Comparison of ENCODE assay signal across 22 cellular contexts in genomic region chr22:33124471-33124870, GRCh38.
DNase-seq lines count a peak whose midpoint lies in the region; ATAC-seq, FAIRE-seq and TF ChIP-seq lines count a peak whose summit lies in the region.
"Had no signal": no experiment of that assay in that cellular context is flagged by ENCODE, and none has a peak within 500 bp of the region (broad histone marks: within the 10 kb centered on the region; RNA-seq: fewer than 3 reads in every experiment).

No MANE protein-coding gene starts in this region.

- H4K91ac ChIP-seq in trophoblast cell (ENCODE audit: low read depth, low read length), result no peak overlapping the region

- no peaks in the 10 kb centered on the region for H3K36me3 ChIP-seq in mammary epithelial cell (ENCODE audit: insufficient read depth, low read length)
- H3K36me3 ChIP-seq in GM12878 (ENCODE audit: control insufficient read depth in 2 of 2, insufficient read depth in 2 of 2, low read length in 1 of 2), result no peaks in the 10 kb centered on the region
- H3K36me3 ChIP-seq in trophoblast cell (ENCODE audit: control insufficient read depth in 1 of 2, insufficient read depth in 2 of 2, low read length in 2 of 2), result no peaks in the 10 kb centered on the region
- H3K36me3 ChIP-seq: HAP-1 had no signal

- no peaks in the 10 kb centered on the region for H3K79me2 ChIP-seq in mammary epithelial cell (ENCODE audit: insufficient read depth, low read length)
- no peaks in the 10 kb centered on the region for H3K79me2 ChIP-seq in GM12878 (ENCODE audit: control insufficient read depth, insufficient read depth, low read length)
- H3K79me2 ChIP-seq in trophoblast cell (ENCODE audit: control insufficient read depth, insufficient read depth, low read length, poor library complexity), result no peaks in the 10 kb centered on the region

- CTCF ChIA-PET in MCF 10A (lab: Yijun Ruan, JAX), result interaction anchor here (0.6 to 4.9 kb wide), 6 partner anchors 79 to 210 kb away, joined by 3 to 62 read pairs (median 4); no protein-coding TSS in a partner anchor
- CTCF ChIA-PET in mammary epithelial cell (lab: Charles Lee; ENCODE audit: low non-redundant PET), result no interaction called here
- CTCF ChIA-PET in GM12878 (lab: Yijun Ruan, JAX), result no interaction called here

- peak; percentile 7 for FAIRE-seq in GM12878 (lab: Jason Lieb, UNC)
- FAIRE-seq: A549, GM19239, H54 had no signal

- H3K4me3 ChIP-seq in mammary epithelial cell (replicated peaks in 1 of 3; ENCODE audit: insufficient read depth in 1 of 3, low read depth in 2 of 3, low read length in 3 of 3), result no peak overlapping the region
- no peak overlapping the region for H3K4me3 ChIP-seq in GM12878
- H3K4me3 ChIP-seq in trophoblast cell (ENCODE audit: low read depth, low read length), result no peak overlapping the region
- H3K4me3 ChIP-seq: A549, GM23248, HAP-1 had no signal

- no peak overlapping the region for H3K14ac ChIP-seq in trophoblast cell (ENCODE audit: low read length)

- H3K9ac ChIP-seq in mammary epithelial cell (ENCODE audit: insufficient read depth, low read length) (no peak overlapping the region), GM12878 (ENCODE audit: control insufficient read depth, insufficient read depth, low read length) (no peak overlapping the region), trophoblast cell (ENCODE audit: low read length) (peak overlapping the region; percentile 15)
- H3K9ac ChIP-seq: GM23248 had no signal

- no peaks in the 10 kb centered on the region for H4K20me1 ChIP-seq in mammary epithelial cell (ENCODE audit: insufficient read depth, low read length)
- H4K20me1 ChIP-seq in GM12878 (ENCODE audit: control insufficient read depth, insufficient read depth), result no peaks in the 10 kb centered on the region

- no peak overlapping the region for H3K27ac Mint-ChIP-seq in MCF 10A (ENCODE audit: low read depth, unreplicated experiment)
- H3K27ac Mint-ChIP-seq: CD4-positive, alpha-beta memory T cell; HFFc6 had no signal

- no peak overlapping the region for H2BK12ac ChIP-seq in trophoblast cell (ENCODE audit: low read length)

- no peak overlapping the region for H2AK5ac ChIP-seq in trophoblast cell (ENCODE audit: low read length)

- no peak overlapping the region for H3K23ac ChIP-seq in trophoblast cell (ENCODE audit: low read length)

- WGBS in mammary epithelial cell (ENCODE audit: low coverage, missing lambda C conversion rate), result 67% methylated on average over 2 of the region's 4 CpGs
- WGBS in GM12878 (ENCODE audit: insufficient coverage, insufficient replicate concordance, low lambda C conversion rate, missing lambda C conversion rate), result 20% methylated on average over 4 of the region's 4 CpGs
- no CpG with 5 or more reads among the region's 4 CpGs for WGBS in trophoblast cell (ENCODE audit: extremely low coverage, insufficient coverage, insufficient read length)

- no peaks in the 10 kb centered on the region for H3K27me3 ChIP-seq in mammary epithelial cell (ENCODE audit: insufficient read depth, low read length)
- no peaks in the 10 kb centered on the region for H3K27me3 ChIP-seq in GM12878 (replicated peaks in 1 of 2; ENCODE audit: control insufficient read depth in 2 of 2, insufficient read depth in 2 of 2, low read length in 1 of 2)
- peaks cover 12% of the 10 kb centered on the region for H3K27me3 ChIP-seq in foreskin keratinocyte
- H3K27me3 ChIP-seq in trophoblast cell (ENCODE audit: insufficient read depth, low read length), result no peaks in the 10 kb centered on the region

- SMC1A ChIA-PET in GM12878 (lab: Charles Lee; ENCODE audit: uncharacterized antibody, unreplicated experiment), result no interaction called here

- in situ Hi-C loops in mammary epithelial cell (cut with MboI; ENCODE audit: low sequenced_read_pairs in 2 of 2) (loop anchor here in 1 of 2 donors (10.0 kb wide), 1 partner anchor 100 kb away; no protein-coding TSS in a partner anchor), GM12878 (cut with MboI) (no loop called here)

- no TSS peak for BruUV-seq in MCF 10A (replicated peaks; lab: Mats Ljungman, UMichigan)
- no TSS peak for BruUV-seq in mammary epithelial cell (replicated peaks; lab: Mats Ljungman, UMichigan)
- BruUV-seq in GM12878 (replicated peaks; lab: Mats Ljungman, UMichigan), result no TSS peak

- no peak for TF ChIP-seq POLR2A in GM12878 (IDR thresholded peaks at IDR 0.05; ENCODE audit: low read depth, low read length)

- dilution Hi-C loops in mammary epithelial cell (cut with HindIII; ENCODE audit: low sequenced_read_pairs), result no loop called here

- TF ChIP-seq EP300 in GM12878 (IDR thresholded peaks at IDR 0.05; ENCODE audit: borderline replicate concordance in 1 of 2, control insufficient read depth in 1 of 2, low read depth in 2 of 2, low read length in 2 of 2), result no peak

- H3K4me2 ChIP-seq in mammary epithelial cell (ENCODE audit: insufficient read depth, low read depth, low read length), result no peak overlapping the region
- H3K4me2 ChIP-seq in GM12878 (ENCODE audit: control insufficient read depth, insufficient read depth), result no peak overlapping the region
- no peak overlapping the region for H3K4me2 ChIP-seq in trophoblast cell (ENCODE audit: low read length)
- H3K4me2 ChIP-seq: A549 had no signal

- H2BK120ac ChIP-seq in trophoblast cell (ENCODE audit: insufficient read depth, low read length, poor library complexity), result no peak overlapping the region

- ATAC-seq in GM12878 (no peak), foreskin keratinocyte (peak; percentile 38), sciatic nerve (no peak)
- ATAC-seq: A549 had no signal

- H4K8ac ChIP-seq in trophoblast cell (ENCODE audit: low read depth, low read length), result no peak overlapping the region

- no peak overlapping the region for H4K12ac ChIP-seq in trophoblast cell (ENCODE audit: low read depth, low read length)

- TF ChIP-seq CTCF in MCF 10A (IDR thresholded peaks at IDR 0.05; ENCODE audit: unreplicated experiment) (no peak), mammary epithelial cell (conservative IDR thresholded peaks at IDR 0.05 in 1 of 2, IDR thresholded peaks at IDR 0.05 in 1 of 2; ENCODE audit: extremely low read depth in 1 of 2, insufficient read depth in 1 of 2, low read depth in 1 of 2, low read length in 2 of 2) (no peak), GM12878 (IDR thresholded peaks at IDR 0.05 in 2 of 3, conservative IDR thresholded peaks at IDR 0.05 in 1 of 3; ENCODE audit: control insufficient read depth in 2 of 3, extremely low read depth in 1 of 3, insufficient read depth in 1 of 3, low read depth in 3 of 3, low read length in 3 of 3) (no peak), foreskin keratinocyte (conservative IDR thresholded peaks at IDR 0.05) (no peak)

- no peak overlapping the region for H2AFZ ChIP-seq in mammary epithelial cell (ENCODE audit: low read depth, low read length)
- no peak overlapping the region for H2AFZ ChIP-seq in GM12878 (ENCODE audit: control insufficient read depth, low read depth, low read length)
- no peak overlapping the region for H2AFZ ChIP-seq in trophoblast cell (ENCODE audit: insufficient read depth, low read length, poor library complexity)
- H2AFZ ChIP-seq: GM23248 had no signal

- no peaks in the 10 kb centered on the region for H3K79me1 ChIP-seq in trophoblast cell (ENCODE audit: low read length)

- no peaks in the 10 kb centered on the region for H3K27me3 Mint-ChIP-seq in MCF 10A (ENCODE audit: insufficient read depth, unreplicated experiment)

- no peak overlapping the region for H3K4ac ChIP-seq in trophoblast cell (ENCODE audit: low read depth, low read length)

- peak; percentile 3 for DNase-seq in MCF 10A (ENCODE audit: unreplicated experiment)
- DNase-seq in mammary epithelial cell, result no peak
- no peak for DNase-seq in GM12878 (ENCODE audit: low read depth, low spot score)
- DNase-seq in foreskin keratinocyte, result peak in 1 of 2 donors; percentile 60
- no peak for DNase-seq in trophoblast cell
- DNase-seq in GOT3 (lab: John Stamatoyannopoulos, UW), result no peak
- DNase-seq in NCI-H526 (lab: John Stamatoyannopoulos, UW), result no peak
- no peak for DNase-seq in sciatic nerve (ENCODE audit: low spot score)
- DNase-seq: 8988T; C1 segment of cervical spinal cord; Calu3; CD4-positive, alpha-beta memory T cell; COR-L47; DMS53; DMS79 treated with DMSO at 0.1 percent for 48 hours; GF-D8; GM23248; HFFc6 had no signal

- POLR2A ChIA-PET in MCF 10A (lab: Yijun Ruan, JAX) (no interaction called here), GM12878 (lab: Charles Lee) (no interaction called here)

- peaks cover 5% of the 10 kb centered on the region for H3K4me1 Mint-ChIP-seq in MCF 10A (ENCODE audit: insufficient read depth, unreplicated experiment)
- H3K4me1 Mint-ChIP-seq: CD4-positive, alpha-beta memory T cell had no signal

- H3K4me3 Mint-ChIP-seq in MCF 10A (ENCODE audit: unreplicated experiment), result no peak overlapping the region
- H3K4me3 Mint-ChIP-seq: CD4-positive, alpha-beta memory T cell; HFFc6 had no signal

- no peak overlapping the region for H2BK5ac ChIP-seq in trophoblast cell (ENCODE audit: low read depth, low read length, poor library complexity)

- RAD21 ChIA-PET in GM12878 (lab: Charles Lee; ENCODE audit: unreplicated experiment), result no interaction called here

- no peaks in the 10 kb centered on the region for H3K9me3 ChIP-seq in mammary epithelial cell (replicated peaks; ENCODE audit: insufficient read depth, low read length)
- H3K9me3 ChIP-seq in GM12878 (replicated peaks; ENCODE audit: control insufficient read depth, insufficient read depth, low read length), result no peaks in the 10 kb centered on the region; the same call in 2 of the 3 replicates
- no peaks in the 10 kb centered on the region for H3K9me3 ChIP-seq in trophoblast cell (ENCODE audit: insufficient read depth, low read depth, low read length)
- H3K9me3 ChIP-seq: A549, HAP-1 had no signal

- no peaks in the 10 kb centered on the region for H3K36me3 Mint-ChIP-seq in MCF 10A (ENCODE audit: insufficient read depth, unreplicated experiment)
- H3K36me3 Mint-ChIP-seq: CD4-positive, alpha-beta memory T cell had no signal

- no peak for TF ChIP-seq RAD21 in GM12878 (IDR thresholded peaks at IDR 0.05; ENCODE audit: insufficient read depth, low read depth, low read length)

- H3K9me3 Mint-ChIP-seq in MCF 10A (ENCODE audit: unreplicated experiment), result no peaks in the 10 kb centered on the region

- H3K4me1 ChIP-seq in mammary epithelial cell (ENCODE audit: insufficient read depth, low read length), result no peaks in the 10 kb centered on the region
- H3K4me1 ChIP-seq in GM12878 (ENCODE audit: control insufficient read depth, insufficient read depth, low read length), result no peaks in the 10 kb centered on the region
- H3K4me1 ChIP-seq in foreskin keratinocyte, result no peaks in the 10 kb centered on the region
- no peaks in the 10 kb centered on the region for H3K4me1 ChIP-seq in trophoblast cell (ENCODE audit: control insufficient read depth in 1 of 2, insufficient read depth in 2 of 2, low read length in 2 of 2)
- H3K4me1 ChIP-seq: A549, HAP-1 had no signal

- intact Hi-C loops in MCF 10A (cut with micrococcal nuclease) (loop anchor here (10.0 kb wide), 1 partner anchor 320 kb away; the partner anchor contains the start of gene TIMP3), mammary epithelial cell (cut with micrococcal nuclease) (no loop called here), GM12878 (cut with micrococcal nuclease; ENCODE audit: unreplicated experiment) (no loop called here), sciatic nerve (cut with DNase I) (no loop called here)

- H3K27ac ChIP-seq in mammary epithelial cell (ENCODE audit: insufficient read depth, low read depth, low read length) (no peak overlapping the region), GM12878 (ENCODE audit: control insufficient read depth, insufficient read depth) (no peak overlapping the region), foreskin keratinocyte (no peak overlapping the region), trophoblast cell (ENCODE audit: low read depth, low read length) (no peak overlapping the region)
- H3K27ac ChIP-seq: A549, GM23248 had no signal

- no peak overlapping the region for H3K18ac ChIP-seq in trophoblast cell (ENCODE audit: low read length)
